1 cellular context compared by ENCODE assay signal in the genomic region with DNA sequence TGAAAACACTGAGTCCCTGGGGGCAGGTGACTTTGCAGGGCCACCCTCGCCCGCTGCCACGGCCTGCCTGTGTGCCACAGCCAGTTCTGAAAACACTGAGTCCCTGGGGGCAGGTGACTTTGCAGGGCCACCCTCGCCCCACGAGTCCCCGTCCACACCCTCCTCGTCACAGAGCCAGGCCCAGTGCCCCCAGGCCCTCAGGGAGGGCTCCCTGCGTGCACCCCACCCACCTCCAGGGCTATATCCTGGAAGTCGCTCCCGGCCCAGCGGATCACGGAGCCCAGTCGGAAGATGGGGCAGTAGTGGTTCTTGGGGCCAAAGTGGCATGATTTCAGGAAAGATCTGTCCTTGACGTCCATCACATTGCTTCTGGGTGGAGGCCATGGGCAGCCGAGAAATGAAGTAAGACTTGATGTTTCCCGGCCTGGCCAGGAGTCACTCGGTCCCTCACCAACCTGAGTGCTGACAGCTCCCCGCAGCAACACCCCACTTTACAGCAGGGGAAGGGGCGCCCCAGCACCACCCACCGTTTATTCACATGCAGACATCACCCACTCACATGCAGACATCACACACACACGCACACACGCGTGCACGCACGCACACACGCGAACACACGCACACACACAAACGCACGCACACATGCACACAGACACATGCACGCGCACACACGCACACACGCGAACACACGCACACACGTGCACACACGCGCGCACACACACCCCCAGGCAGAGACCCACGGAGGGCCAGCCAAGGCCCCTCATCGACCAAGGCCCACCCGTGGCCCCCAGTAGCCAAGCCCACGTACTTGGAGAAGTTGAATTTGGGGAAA.
TF ChIP-seq lines count a peak whose summit lies in the region.

No MANE protein-coding gene starts in this region.

TF ChIP-seq in HEK293, 187 proteins besides CTCF, POLR2A, EP300 and RAD21:
- TF ChIP-seq, protein P1, sequence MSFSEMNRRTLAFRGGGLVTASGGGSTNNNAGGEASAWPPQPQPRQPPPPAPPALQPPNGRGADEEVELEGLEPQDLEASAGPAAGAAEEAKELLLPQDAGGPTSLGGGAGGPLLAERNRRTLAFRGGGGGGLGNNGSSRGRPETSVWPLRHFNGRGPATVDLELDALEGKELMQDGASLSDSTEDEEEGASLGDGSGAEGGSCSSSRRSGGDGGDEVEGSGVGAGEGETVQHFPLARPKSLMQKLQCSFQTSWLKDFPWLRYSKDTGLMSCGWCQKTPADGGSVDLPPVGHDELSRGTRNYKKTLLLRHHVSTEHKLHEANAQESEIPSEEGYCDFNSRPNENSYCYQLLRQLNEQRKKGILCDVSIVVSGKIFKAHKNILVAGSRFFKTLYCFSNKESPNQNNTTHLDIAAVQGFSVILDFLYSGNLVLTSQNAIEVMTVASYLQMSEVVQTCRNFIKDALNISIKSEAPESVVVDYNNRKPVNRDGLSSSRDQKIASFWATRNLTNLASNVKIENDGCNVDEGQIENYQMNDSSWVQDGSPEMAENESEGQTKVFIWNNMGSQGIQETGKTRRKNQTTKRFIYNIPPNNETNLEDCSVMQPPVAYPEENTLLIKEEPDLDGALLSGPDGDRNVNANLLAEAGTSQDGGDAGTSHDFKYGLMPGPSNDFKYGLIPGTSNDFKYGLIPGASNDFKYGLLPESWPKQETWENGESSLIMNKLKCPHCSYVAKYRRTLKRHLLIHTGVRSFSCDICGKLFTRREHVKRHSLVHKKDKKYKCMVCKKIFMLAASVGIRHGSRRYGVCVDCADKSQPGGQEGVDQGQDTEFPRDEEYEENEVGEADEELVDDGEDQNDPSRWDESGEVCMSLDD (tag by site-specific recombination; IDR thresholded peaks at IDR 0.05), result 0 out of 2 replicates have a peak, but pooled peaks have one; percentile 34
- TF ChIP-seq ZNF112 (tag by site-specific recombination; IDR thresholded peaks at IDR 0.05), result no peak
- TF ChIP-seq, protein P2, sequence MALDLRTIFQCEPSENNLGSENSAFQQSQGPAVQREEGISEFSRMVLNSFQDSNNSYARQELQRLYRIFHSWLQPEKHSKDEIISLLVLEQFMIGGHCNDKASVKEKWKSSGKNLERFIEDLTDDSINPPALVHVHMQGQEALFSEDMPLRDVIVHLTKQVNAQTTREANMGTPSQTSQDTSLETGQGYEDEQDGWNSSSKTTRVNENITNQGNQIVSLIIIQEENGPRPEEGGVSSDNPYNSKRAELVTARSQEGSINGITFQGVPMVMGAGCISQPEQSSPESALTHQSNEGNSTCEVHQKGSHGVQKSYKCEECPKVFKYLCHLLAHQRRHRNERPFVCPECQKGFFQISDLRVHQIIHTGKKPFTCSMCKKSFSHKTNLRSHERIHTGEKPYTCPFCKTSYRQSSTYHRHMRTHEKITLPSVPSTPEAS (tag by site-specific recombination; IDR thresholded peaks at IDR 0.05), result peak; percentile 75
- no peak for TF ChIP-seq ZNF266 (tag by site-specific recombination; IDR thresholded peaks at IDR 0.05; ENCODE audit: low read depth)
- no peak for TF ChIP-seq GLIS1 (tag by site-specific recombination; IDR thresholded peaks at IDR 0.05)
